Comparison of ENCODE assay signal across 9 cellular contexts in the genomic region with DNA sequence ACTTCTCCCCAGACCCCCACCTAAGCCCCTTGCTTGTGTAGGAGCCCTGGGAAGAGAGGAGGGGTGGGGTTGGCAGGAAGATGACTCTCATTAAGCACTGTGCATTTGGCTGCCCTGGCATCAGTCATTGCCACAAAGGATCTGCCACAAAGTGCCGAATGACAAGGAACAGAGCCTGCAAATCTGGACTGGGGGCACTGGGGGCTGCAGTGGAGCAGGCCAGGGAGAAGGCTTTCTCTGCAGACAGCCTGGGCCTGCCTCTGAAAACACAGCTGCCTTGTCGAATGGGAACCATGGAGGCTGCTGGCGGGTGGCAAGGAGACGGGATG.
A peak's percentile ranks its signal among the peaks of the same experiment; 100 is the strongest.
DNase-seq lines count a peak whose midpoint lies in the region; ATAC-seq, FAIRE-seq and TF ChIP-seq lines count a peak whose summit lies in the region.
"Had no signal": no experiment of that assay in that cellular context is flagged by ENCODE, and none has a peak within 500 bp of the region (broad histone marks: within the 10 kb centered on the region; RNA-seq: fewer than 3 reads in every experiment).

No MANE protein-coding gene starts in this region.

- no peak overlapping the region for H3K9ac ChIP-seq in KMS-11
- no peak overlapping the region for H3K9ac ChIP-seq in H1 (replicated peaks in 1 of 4; ENCODE audit: extremely low read depth in 1 of 4, low read depth in 3 of 4, low read length in 3 of 4)

- no peaks in the 10 kb centered on the region for H3K79me1 ChIP-seq in H1 (ENCODE audit: low read depth, low read length)

- no peak overlapping the region for H2AK5ac ChIP-seq in H1 (ENCODE audit: low read depth, low read length)

- CTCF ChIA-PET in H1 (lab: Charles Lee; ENCODE audit: partially characterized antibody), result interaction anchor here (0.7 to 12.1 kb wide), 24 partner anchors 8 to 457 kb away, joined by 3 to 218 read pairs (median 4); no protein-coding TSS in a partner anchor

- H3K27ac ChIP-seq in C4-2B, result no peak overlapping the region
- no peak overlapping the region for H3K27ac ChIP-seq in KMS-11
- no peak overlapping the region for H3K27ac ChIP-seq in H1 (ENCODE audit: low read depth, low read length)
- H3K27ac ChIP-seq: SK-N-MC had no signal

- H2AFZ ChIP-seq in KMS-11 (ENCODE audit: low read depth) (no peak overlapping the region), H1 (ENCODE audit: low read length) (no peak overlapping the region)

- H3K36me3 ChIP-seq in KMS-11 (ENCODE audit: insufficient read depth), result no peaks in the 10 kb centered on the region
- H3K36me3 ChIP-seq in H1 (ENCODE audit: control insufficient read depth in 2 of 4, insufficient read depth in 4 of 4, low read length in 3 of 4), result no peaks in the 10 kb centered on the region
- H3K36me3 ChIP-seq in mucosa of descending colon (ENCODE audit: low read depth), result no peaks in the 10 kb centered on the region

- no peak overlapping the region for H3K4me3 Mint-ChIP-seq in natural killer cell

- H2BK20ac ChIP-seq in H1 (ENCODE audit: low read length), result 0 out of 2 replicates have a peak overlapping the region, but pooled peaks have one; percentile 72

- H3K36me3 Mint-ChIP-seq in natural killer cell, result no peaks in the 10 kb centered on the region
- H3K36me3 Mint-ChIP-seq: CD4-positive, CD25-positive, alpha-beta regulatory T cell had no signal

- peak overlapping the region; percentile 46; the same call in 1 of the 2 replicates for H2BK15ac ChIP-seq in H1 (ENCODE audit: low read length)

- no peak overlapping the region for H4K8ac ChIP-seq in H1 (ENCODE audit: extremely low read depth, insufficient read depth, low read length)

- peaks cover 30 to 64% of the 10 kb centered on the region in 2 donors for H3K4me1 Mint-ChIP-seq in natural killer cell

- H3K9me3 Mint-ChIP-seq in natural killer cell, result no peaks in the 10 kb centered on the region

- no peak overlapping the region for H3K23ac ChIP-seq in H1 (ENCODE audit: insufficient read length)

- no peaks in the 10 kb centered on the region for H4K20me1 ChIP-seq in KMS-11 (ENCODE audit: insufficient read depth)
- H4K20me1 ChIP-seq in H1 (replicated peaks in 1 of 2; ENCODE audit: control insufficient read depth in 1 of 2, insufficient read depth in 2 of 2, low read length in 2 of 2), result no peaks in the 10 kb centered on the region

- TF ChIP-seq RAD21 in H1 (IDR thresholded peaks at IDR 0.05 in 1 of 2, conservative IDR thresholded peaks at IDR 0.05 in 1 of 2; ENCODE audit: low read depth in 2 of 2, low read length in 2 of 2), result no peak

- ATAC-seq in natural killer cell (no peak), mucosa of descending colon (no peak)

- H2BK120ac ChIP-seq in H1 (replicated peaks; ENCODE audit: low read depth, low read length), result no peak overlapping the region

- H3K4me3 ChIP-seq in KMS-11 (IDR thresholded peaks at IDR 0.05; ENCODE audit: insufficient read depth, low read depth, low read length) (no peak overlapping the region), H1 (ENCODE audit: extremely low read depth in 1 of 4, insufficient read depth in 2 of 4, low read depth in 3 of 4, low read length in 4 of 4) (no peak overlapping the region), mucosa of descending colon (no peak overlapping the region)
- H3K4me3 ChIP-seq: SK-N-MC had no signal

- no peak for TF ChIP-seq EP300 in H1 (IDR thresholded peaks at IDR 0.05; ENCODE audit: borderline replicate concordance in 1 of 2, low read depth in 2 of 2, low read length in 2 of 2)

- DNase-seq in H1 (ENCODE audit: low read depth in 1 of 2, low spot score in 2 of 2) (no peak), natural killer cell (no peak), activated gamma-delta T cell (lab: John Stamatoyannopoulos, UW) (no peak), mucosa of descending colon (no peak), LoVo (ENCODE audit: low spot score) (no peak)

- POLR2A ChIA-PET in H1 (lab: Charles Lee; ENCODE audit: partially characterized antibody), result interaction anchor here (1.0 to 1.2 kb wide), 3 partner anchors 17 to 24 kb away, joined by 3 to 4 read pairs (median 3); no protein-coding TSS in a partner anchor

- peaks cover 0 to 11% of the 10 kb centered on the region in 2 donors for H3K27me3 Mint-ChIP-seq in natural killer cell (ENCODE audit: low read depth in 2 of 2)
- H3K27me3 Mint-ChIP-seq: CD4-positive, CD25-positive, alpha-beta regulatory T cell had no signal

- no peak overlapping the region for H3K4ac ChIP-seq in H1 (replicated peaks; ENCODE audit: insufficient read length, low read depth, low read length)

- 0 out of 2 replicates have a peak, but pooled peaks have one; percentile 59 for TF ChIP-seq CTCF in C4-2B (conservative IDR thresholded peaks at IDR 0.05)
- 0 out of 2 replicates have a peak, but pooled peaks have one; percentile 2 for TF ChIP-seq CTCF in KMS-11 (conservative IDR thresholded peaks at IDR 0.05; ENCODE audit: low read depth, low read length)
- no peak for TF ChIP-seq CTCF in H1 (IDR thresholded peaks at IDR 0.05; ENCODE audit: control extremely low read depth in 1 of 3, insufficient read depth in 1 of 3, low read depth in 1 of 3, low read length in 3 of 3)
- TF ChIP-seq CTCF in natural killer cell (IDR thresholded peaks at IDR 0.05), result no peak
- no peak for TF ChIP-seq CTCF in mucosa of descending colon (IDR thresholded peaks at IDR 0.05)

- peak overlapping the region; percentile 29 to 93 for H3K27ac Mint-ChIP-seq in natural killer cell
- H3K27ac Mint-ChIP-seq: CD4-positive, CD25-positive, alpha-beta regulatory T cell had no signal

- TF ChIP-seq POLR2A in H1 (IDR thresholded peaks at IDR 0.05; ENCODE audit: control extremely low read depth in 1 of 2, low read depth in 2 of 2, low read length in 2 of 2), result no peak

- no peaks in the 10 kb centered on the region for H3K27me3 ChIP-seq in KMS-11 (ENCODE audit: insufficient read depth, low read depth)
- no peaks in the 10 kb centered on the region; a peak in 1 of 7 replicates for H3K27me3 ChIP-seq in H1 (replicated peaks in 1 of 4; ENCODE audit: control insufficient read depth in 3 of 4, extremely low read depth in 1 of 4, insufficient read depth in 3 of 4, low read length in 3 of 4)

- 76% methylated on average over 4 of the region's 4 CpGs; no CpG with 5 or more reads in 1 of the 2 experiments for WGBS in H1 (ENCODE audit: extremely low coverage in 1 of 2, insufficient coverage in 1 of 2, insufficient read length in 1 of 2, insufficient replicate concordance in 2 of 2, low coverage in 1 of 2, low lambda C conversion rate in 2 of 2, missing lambda C conversion rate in 1 of 2), 2 experiments

- H3K4me1 ChIP-seq in KMS-11 (ENCODE audit: low read depth, poor library complexity, severe bottlenecking) (no peaks in the 10 kb centered on the region), H1 (replicated peaks in 1 of 4; ENCODE audit: control insufficient read depth in 3 of 4, insufficient read depth in 4 of 4, low read length in 3 of 4) (peaks cover 11 to 26% (median 17%) of the 10 kb centered on the region in 4 experiments), mucosa of descending colon (ENCODE audit: low read depth) (peaks cover 7% of the 10 kb centered on the region)

- H2BK12ac ChIP-seq in H1 (ENCODE audit: low read depth, low read length), result no peak overlapping the region; the same call in 1 of the 2 replicates

- no peak overlapping the region for H3K56ac ChIP-seq in H1 (replicated peaks; ENCODE audit: insufficient read length, low read depth, low read length)

- FAIRE-seq in H1 (lab: Jason Lieb, UNC), result no peak

- H3K18ac ChIP-seq in H1 (ENCODE audit: extremely low read depth, low read length), result peak overlapping the region; percentile 81

- H3K79me2 ChIP-seq in KMS-11 (ENCODE audit: insufficient read depth, low read depth), result no peaks in the 10 kb centered on the region
- no peaks in the 10 kb centered on the region for H3K79me2 ChIP-seq in H1 (ENCODE audit: control insufficient read depth in 1 of 2, insufficient read depth in 2 of 2, low read length in 2 of 2)

- no peaks in the 10 kb centered on the region for H3K9me3 ChIP-seq in H1 (ENCODE audit: insufficient read depth in 2 of 2, low read depth in 1 of 2, low read length in 1 of 2)
- H3K9me3 ChIP-seq in mucosa of descending colon, result no peaks in the 10 kb centered on the region

- no peak overlapping the region for H4K5ac ChIP-seq in H1 (ENCODE audit: insufficient read length, low read depth, low read length)

- no peaks in the 10 kb centered on the region; the same call in 1 of the 2 replicates for H3K23me2 ChIP-seq in H1 (ENCODE audit: low read depth, low read length)

- no peak overlapping the region for H3K14ac ChIP-seq in H1 (ENCODE audit: insufficient read length)

- no peak overlapping the region for H3K4me2 ChIP-seq in KMS-11
- no peak overlapping the region for H3K4me2 ChIP-seq in H1 (ENCODE audit: insufficient read depth in 1 of 2, low read depth in 2 of 2, low read length in 2 of 2)

- intact Hi-C loops in natural killer cell (cut with micrococcal nuclease), result loop anchor here (10.0 kb wide), 1 partner anchor 268 kb away; no protein-coding TSS in a partner anchor
- intact Hi-C loops in mucosa of descending colon (cut with DNase I, micrococcal nuclease), result no loop called here

- no peak overlapping the region; the same call in 1 of the 2 replicates for H2BK5ac ChIP-seq in H1 (ENCODE audit: low read depth, low read length)

- no peak overlapping the region for H4K91ac ChIP-seq in H1 (replicated peaks; ENCODE audit: insufficient read length, low read length)

TF ChIP-seq in H1, 55 proteins besides CTCF, POLR2A, EP300 and RAD21 (continues in another document):
- no peak for TF ChIP-seq RBBP5 (IDR thresholded peaks at IDR 0.05; ENCODE audit: borderline replicate concordance, low read depth, low read length)
- no peak for TF ChIP-seq HDAC2 (IDR thresholded peaks at IDR 0.05; ENCODE audit: borderline replicate concordance in 1 of 2, low read depth in 2 of 2, low read length in 2 of 2)
- TF ChIP-seq POU5F1 (IDR thresholded peaks at IDR 0.05; ENCODE audit: low read depth, low read length), result no peak

Comparison
In these comparisons a context has a peak if more than half of its experiments do, and no peak if none do; other contexts are left out.
1. CTCF ChIP-seq: peak in C4-2B (single experiment) and KMS-11 (single experiment); none in H1 (0 of 3), natural killer cell (single experiment) and mucosa of descending colon (single experiment).